9 cellular contexts compared by ENCODE assay signal in genomic region chr10:119025336-119025735, GRCh38. TPM values are rescaled to one million over a fixed set of nuclear protein-coding genes. Genes with fewer than 3 reads are reported as not detected.
DNase-seq lines count a peak whose midpoint lies in the region; ATAC-seq, FAIRE-seq and TF ChIP-seq lines count a peak whose summit lies in the region.
"Had no signal": no experiment of that assay in that cellular context is flagged by ENCODE, and none has a peak within 500 bp of the region (broad histone marks: within the 10 kb centered on the region; RNA-seq: fewer than 3 reads in every experiment).

No MANE protein-coding gene starts in this region.

- H3K4me2 ChIP-seq in HepG2 (ENCODE audit: low read depth, low read length): peak overlapping the region; percentile 50; the same call in 1 of the 2 replicates

- no peaks in the 10 kb centered on the region for H3K36me3 Mint-ChIP-seq in CD8-positive, alpha-beta memory T cell
- H3K36me3 Mint-ChIP-seq in endodermal cell (ENCODE audit: low read depth): no peaks in the 10 kb centered on the region

- TF ChIP-seq POLR2A in breast epithelium (IDR thresholded peaks at IDR 0.05) (no peak), HepG2 (IDR thresholded peaks at IDR 0.05; ENCODE audit: insufficient read depth in 1 of 2, low read depth in 2 of 2, low read length in 2 of 2) (no peak), GM12892 (IDR thresholded peaks at IDR 0.05; ENCODE audit: low read depth, low read length) (no peak)

- no peaks in the 10 kb centered on the region for H3K27me3 ChIP-seq in breast epithelium
- peaks cover 6 to 54% of the 10 kb centered on the region in 2 experiments; a peak in 4 of 5 replicates for H3K27me3 ChIP-seq in HepG2 (ENCODE audit: control insufficient read depth in 1 of 2, insufficient read depth in 2 of 2, low read length in 2 of 2)
- no peaks in the 10 kb centered on the region for H3K27me3 ChIP-seq in CD8-positive, alpha-beta memory T cell (ENCODE audit: insufficient read depth, low read length, poor library complexity, severe bottlenecking)
- peaks cover 5% of the 10 kb centered on the region for H3K27me3 ChIP-seq in endodermal cell (ENCODE audit: control insufficient read depth, insufficient read depth, low read length, poor library complexity, severe bottlenecking)

- H3K79me2 ChIP-seq in HepG2 (ENCODE audit: insufficient read depth, low read length): no peaks in the 10 kb centered on the region

- H2AFZ ChIP-seq in HepG2 (ENCODE audit: low read length): no peak overlapping the region

- intact Hi-C loops in breast epithelium (cut with DNase I; ENCODE audit: low total_unique reads): no loop called here
- intact Hi-C loops in HepG2 (cut with micrococcal nuclease; ENCODE audit: unreplicated experiment): loop anchor here (5.0 to 10.0 kb wide), 2 partner anchors 271 to 458 kb away; partner anchors contain the start of gene CACUL1

- in situ Hi-C loops in HepG2 (cut with HindIII; ENCODE audit: extremely low pct_ligation_motif_present, low pct_unique_long_range_greater_than_20kb): no loop called here

- POLR2A ChIA-PET in HepG2 (lab: Yijun Ruan, JAX): no interaction called here
- POLR2A ChIA-PET in CD8-positive, alpha-beta memory T cell (lab: Charles Lee): no interaction called here

- DNase-seq in AG08395 (ENCODE audit: low spot score): peak; percentile 78
- peak; percentile 35 for DNase-seq in LHCN-M2 (ENCODE audit: low read depth)
- DNase-seq in breast epithelium (ENCODE audit: low spot score in 2 of 2): peak; percentile 92 to 95
- DNase-seq in HepG2 (ENCODE audit: low spot score): peak; percentile 40
- DNase-seq in GM12892 (ENCODE audit: insufficient read length): no peak
- DNase-seq in CD8-positive, alpha-beta memory T cell: no peak
- no peak for DNase-seq in endodermal cell
- DNase-seq: MM.1S had no signal

- H3K9me3 ChIP-seq in breast epithelium: no peaks in the 10 kb centered on the region
- H3K9me3 ChIP-seq in HepG2 (ENCODE audit: low read length): no peaks in the 10 kb centered on the region
- H3K9me3 ChIP-seq in CD8-positive, alpha-beta memory T cell (ENCODE audit: low read length): no peaks in the 10 kb centered on the region
- no peaks in the 10 kb centered on the region for H3K9me3 ChIP-seq in endodermal cell (ENCODE audit: control insufficient read depth, low read length)

- peaks cover 0 to 2% of the 10 kb centered on the region in 2 donors for H3K27me3 Mint-ChIP-seq in CD8-positive, alpha-beta memory T cell
- H3K27me3 Mint-ChIP-seq in endodermal cell (ENCODE audit: insufficient read depth): peaks cover 15% of the 10 kb centered on the region

- no peak overlapping the region for H3K9ac ChIP-seq in HepG2 (ENCODE audit: insufficient read depth, low read depth, low read length)
- H3K9ac ChIP-seq in endodermal cell (ENCODE audit: extremely low read depth, low read length, poor library complexity, severe bottlenecking): no peak overlapping the region

- H3K9me3 Mint-ChIP-seq in CD8-positive, alpha-beta memory T cell: no peaks in the 10 kb centered on the region
- no peaks in the 10 kb centered on the region for H3K9me3 Mint-ChIP-seq in endodermal cell

- no peak overlapping the region for H3K4me3 ChIP-seq in breast epithelium
- H3K4me3 ChIP-seq in HepG2 (replicated peaks in 1 of 3; ENCODE audit: insufficient read depth in 1 of 3, low read depth in 2 of 3, low read length in 3 of 3): no peak overlapping the region; a peak in 1 of 6 replicates
- no peak overlapping the region for H3K4me3 ChIP-seq in CD8-positive, alpha-beta memory T cell (ENCODE audit: low read length)
- H3K4me3 ChIP-seq in endodermal cell (ENCODE audit: low read length): no peak overlapping the region

- ATAC-seq in HepG2 (peak; percentile 2; the same call in 1 of the 3 replicates), HG03469 (IDR thresholded peaks at IDR 0.05; ENCODE audit: unreplicated experiment) (no peak)

- no peak for TF ChIP-seq EP300 in HepG2 (IDR thresholded peaks at IDR 0.05; ENCODE audit: low read depth in 2 of 2, low read length in 2 of 2)
- no peak for TF ChIP-seq EP300 in HepG2 (CRISPR knock-in tag; IDR thresholded peaks at IDR 0.05; ENCODE audit: borderline replicate concordance)

- no peaks in the 10 kb centered on the region for H4K20me1 ChIP-seq in HepG2 (ENCODE audit: insufficient read depth, low read length)

- H3K4me1 Mint-ChIP-seq in CD8-positive, alpha-beta memory T cell: peaks cover 0 to 7% (median 6%) of the 10 kb centered on the region in 3 donors
- peaks cover 12% of the 10 kb centered on the region for H3K4me1 Mint-ChIP-seq in endodermal cell

- no peak overlapping the region for H3K27ac Mint-ChIP-seq in CD8-positive, alpha-beta memory T cell
- H3K27ac Mint-ChIP-seq in endodermal cell: no peak overlapping the region

- no peak overlapping the region for H3K4me3 Mint-ChIP-seq in CD8-positive, alpha-beta memory T cell
- no peak overlapping the region for H3K4me3 Mint-ChIP-seq in endodermal cell

- no peak for TF ChIP-seq RAD21 in HepG2 (CRISPR knock-in tag; IDR thresholded peaks at IDR 0.05)

- WGBS in HepG2 (ENCODE audit: low lambda C conversion rate): 0% methylated on average over 1 of the region's 7 CpGs
- WGBS in endodermal cell (ENCODE audit: insufficient coverage in 1 of 2, insufficient read length in 1 of 2), 2 experiments: 84 to 92% methylated on average over 6 to 7 of the region's 7 CpGs

- BruUV-seq in HepG2 (replicated peaks; lab: Mats Ljungman, UMichigan): no TSS peak

- FAIRE-seq in HepG2 (lab: Jason Lieb, UNC) (no peak), GM12892 (lab: Jason Lieb, UNC) (no peak)

- TF ChIP-seq CTCF in breast epithelium (IDR thresholded peaks at IDR 0.05) (no peak), HepG2 (CRISPR knock-in tag; IDR thresholded peaks at IDR 0.05) (peak; percentile 24; the same call in 1 of the 2 replicates), endodermal cell (conservative IDR thresholded peaks at IDR 0.05) (no peak)

- CTCF ChIA-PET in HepG2 (lab: Yijun Ruan, JAX; ENCODE audit: low intra/inter-chr PET ratio, low total read pairs): no interaction called here
- CTCF ChIA-PET in CD8-positive, alpha-beta memory T cell (lab: Charles Lee): no interaction called here

- H3K4me1 ChIP-seq in breast epithelium (peaks cover 6 to 21% of the 10 kb centered on the region in 2 donors), HepG2 (ENCODE audit: insufficient read depth, low read length) (peaks cover 54% of the 10 kb centered on the region), endodermal cell (ENCODE audit: control insufficient read depth, insufficient read depth, low read length) (peaks cover 15% of the 10 kb centered on the region)
- H3K4me1 ChIP-seq in CD8-positive, alpha-beta memory T cell (ENCODE audit: insufficient read depth, low read length): no peaks in the 10 kb centered on the region

- H3K36me3 ChIP-seq in breast epithelium (no peaks in the 10 kb centered on the region), HepG2 (replicated peaks in 1 of 2; ENCODE audit: control insufficient read depth in 1 of 2, insufficient read depth in 2 of 2, low read length in 2 of 2) (no peaks in the 10 kb centered on the region), endodermal cell (ENCODE audit: control insufficient read depth, insufficient read depth, low read length) (no peaks in the 10 kb centered on the region)
- no peaks in the 10 kb centered on the region for H3K36me3 ChIP-seq in CD8-positive, alpha-beta memory T cell (ENCODE audit: insufficient read depth, low read length)

- peak overlapping the region; percentile 79 to 93 for H3K27ac ChIP-seq in breast epithelium
- H3K27ac ChIP-seq in HepG2 (ENCODE audit: extremely low read length, insufficient read depth, low read length): no peak overlapping the region
- H3K27ac ChIP-seq in CD8-positive, alpha-beta memory T cell (ENCODE audit: low read depth, low read length): no peak overlapping the region
- H3K27ac ChIP-seq in endodermal cell (ENCODE audit: low read depth, low read length): no peak overlapping the region

RNA-seq across cellular contexts. Expression of gene NANOS1, which starts 4.2 kb away (rescaled TPM):
- 0.45 and 0.98 TPM in 2 replicates for total RNA-seq in LHCN-M2 (2014; rRNA removed)
- 0.53 TPM for polyA plus RNA-seq in LHCN-M2 (2012)
- 1 to 10 TPM; 2.9 to 6.4 (median 3.7) TPM for total RNA-seq in breast epithelium
- total RNA-seq in HepG2 (2016; rRNA removed; fragmentation: Illumina TruSeq; extraction: Trizol): 1.5 and 1.7 TPM in 2 replicates
- 1.5 and 2.2 TPM in 2 replicates for total RNA-seq in HepG2 (2016; cell fraction: cytosol; rRNA removed; fragmentation: Illumina TruSeq; extraction: Trizol; ENCODE audit: low read depth)
- total RNA-seq in HepG2 (2016; cell fraction: insoluble cytoplasmic fraction; rRNA removed; fragmentation: Illumina TruSeq; extraction: Trizol): 0.46 and 0.82 TPM in 2 replicates
- total RNA-seq in HepG2 (2016; cell fraction: membrane; rRNA removed; fragmentation: Illumina TruSeq; extraction: Trizol): 3.1 and 3.9 TPM in 2 replicates
- total RNA-seq in HepG2 (2016; cell fraction: nucleus; rRNA removed; fragmentation: Illumina TruSeq; extraction: Trizol): 1.2 and 2.1 TPM in 2 replicates
- polyA plus RNA-seq in HepG2 (2011; rRNA removed): 1.7 and 2.2 TPM in 2 replicates
- polyA plus RNA-seq in HepG2 (2011; cell fraction: cytosol; rRNA removed): 1.4 and 1.9 TPM in 2 replicates
- 0.77 and 0.90 TPM in 2 replicates for polyA plus RNA-seq in HepG2 (2011; cell fraction: nucleus; rRNA removed)
- 1.0 and 1.9 TPM in 2 replicates for polyA plus RNA-seq in HepG2 (2012)
- 4.2 and 4.6 TPM in 2 replicates for polyA plus RNA-seq in HepG2 (2016; cell fraction: cytosol; fragmentation: Illumina TruSeq; extraction: Trizol; ENCODE audit: low read depth)
- 0.90 and 1.9 TPM in 2 replicates for polyA plus RNA-seq in HepG2 (2016; cell fraction: insoluble cytoplasmic fraction; fragmentation: Illumina TruSeq; extraction: Trizol; ENCODE audit: low read depth)
- 5.3 and 5.7 TPM in 2 replicates for polyA plus RNA-seq in HepG2 (2016; cell fraction: membrane; fragmentation: Illumina TruSeq; extraction: Trizol; ENCODE audit: low read depth)
- 1.6 and 1.7 TPM in 2 replicates for polyA plus RNA-seq in HepG2 (2016; cell fraction: nucleus; fragmentation: Illumina TruSeq; extraction: Trizol; ENCODE audit: insufficient read depth, low read depth)
- polyA minus RNA-seq in HepG2 (2011; rRNA and poly(A)+ RNA removed; ENCODE audit: low replicate concordance): 0.76 and 1.8 TPM in 2 replicates
- 0.89 and 1.1 TPM in 2 replicates for polyA minus RNA-seq in HepG2 (2011; cell fraction: cytosol; rRNA and poly(A)+ RNA removed)
- polyA minus RNA-seq in HepG2 (2011; cell fraction: nucleus; rRNA and poly(A)+ RNA removed): 2.2 and 2.3 TPM in 2 replicates
- 0.70 TPM for polyA plus RNA-seq in GM12892 (2012; ENCODE audit: missing spikeins)
- under 1 TPM; 0.22 to 0.61 TPM for total RNA-seq in CD8-positive, alpha-beta memory T cell
- polyA plus RNA-seq in CD8-positive, alpha-beta memory T cell: 0.07 TPM
- 1 to 10 TPM in 1 of 2 donors, under 1 TPM in 1; 0.71 to 1.7 TPM for total RNA-seq in endodermal cell
- 3.6 TPM for polyA plus RNA-seq in endodermal cell (2013, experiment 1 of 2)
- polyA plus RNA-seq in endodermal cell (2013, experiment 2 of 2): 3.5 TPM

RNA-seq across cellular contexts. Expression of gene EIF3A, which starts 55.3 kb away (rescaled TPM):
- total RNA-seq in LHCN-M2 (2014; rRNA removed) (116 and 140 TPM in 2 replicates), breast epithelium (100 to 1,000 TPM; 117 to 166 (median 124) TPM), HepG2 (2016; rRNA removed; fragmentation: Illumina TruSeq; extraction: Trizol) (117 and 168 TPM in 2 replicates), endodermal cell (100 to 1,000 TPM; 134 to 144 TPM)
- 78.2 TPM for polyA plus RNA-seq in LHCN-M2 (2012)
- 7.3 and 9.3 TPM in 2 replicates for total RNA-seq in HepG2 (2016; cell fraction: cytosol; rRNA removed; fragmentation: Illumina TruSeq; extraction: Trizol; ENCODE audit: low read depth)
- 115 and 148 TPM in 2 replicates for total RNA-seq in HepG2 (2016; cell fraction: insoluble cytoplasmic fraction; rRNA removed; fragmentation: Illumina TruSeq; extraction: Trizol)
- 23.1 and 23.6 TPM in 2 replicates for total RNA-seq in HepG2 (2016; cell fraction: membrane; rRNA removed; fragmentation: Illumina TruSeq; extraction: Trizol)
- total RNA-seq in HepG2 (2016; cell fraction: nucleus; rRNA removed; fragmentation: Illumina TruSeq; extraction: Trizol): 102 and 106 TPM in 2 replicates
- 25.6 and 28.3 TPM in 2 replicates for polyA plus RNA-seq in HepG2 (2011; rRNA removed)
- polyA plus RNA-seq in HepG2 (2011; cell fraction: cytosol; rRNA removed): 15.4 and 25.4 TPM in 2 replicates
- 26.1 and 34.0 TPM in 2 replicates for polyA plus RNA-seq in HepG2 (2011; cell fraction: nucleus; rRNA removed)
- 86.7 and 95.1 TPM in 2 replicates for polyA plus RNA-seq in HepG2 (2012)
- polyA plus RNA-seq in HepG2 (2016; cell fraction: cytosol; fragmentation: Illumina TruSeq; extraction: Trizol; ENCODE audit: low read depth): 2.7 and 3.3 TPM in 2 replicates
- 125 and 133 TPM in 2 replicates for polyA plus RNA-seq in HepG2 (2016; cell fraction: insoluble cytoplasmic fraction; fragmentation: Illumina TruSeq; extraction: Trizol; ENCODE audit: low read depth)
- 6.3 and 7.4 TPM in 2 replicates for polyA plus RNA-seq in HepG2 (2016; cell fraction: membrane; fragmentation: Illumina TruSeq; extraction: Trizol; ENCODE audit: low read depth)
- polyA plus RNA-seq in HepG2 (2016; cell fraction: nucleus; fragmentation: Illumina TruSeq; extraction: Trizol; ENCODE audit: insufficient read depth, low read depth): 107 and 120 TPM in 2 replicates
- 42.9 and 64.9 TPM in 2 replicates for polyA minus RNA-seq in HepG2 (2011; rRNA and poly(A)+ RNA removed; ENCODE audit: low replicate concordance)
- 60.5 and 73.1 TPM in 2 replicates for polyA minus RNA-seq in HepG2 (2011; cell fraction: cytosol; rRNA and poly(A)+ RNA removed)
- polyA minus RNA-seq in HepG2 (2011; cell fraction: nucleus; rRNA and poly(A)+ RNA removed): 107 and 117 TPM in 2 replicates
- polyA plus RNA-seq in GM12892 (2012; ENCODE audit: missing spikeins): 95.0 TPM
- total RNA-seq in CD8-positive, alpha-beta memory T cell: 100 to 1,000 TPM; 181 to 195 TPM
- polyA plus RNA-seq in CD8-positive, alpha-beta memory T cell: 75.3 TPM
- 129 TPM for polyA plus RNA-seq in endodermal cell (2013, experiment 1 of 2)
- 120 TPM for polyA plus RNA-seq in endodermal cell (2013, experiment 2 of 2)

Comparison
In these comparisons a context has a peak if more than half of its experiments do, and no peak if none do; other contexts are left out.
1. DNase-seq: peak in AG08395 (single experiment), LHCN-M2 (single experiment), breast epithelium (2 of 2) and HepG2 (single experiment); none in GM12892 (single experiment), CD8-positive, alpha-beta memory T cell (0 of 5) and endodermal cell (single experiment).
2. H3K27ac ChIP-seq: peak in breast epithelium (2 of 2); none in HepG2 (single experiment), CD8-positive, alpha-beta memory T cell (single experiment) and endodermal cell (single experiment).